24 cellular contexts compared by ENCODE assay signal in the genomic region with DNA sequence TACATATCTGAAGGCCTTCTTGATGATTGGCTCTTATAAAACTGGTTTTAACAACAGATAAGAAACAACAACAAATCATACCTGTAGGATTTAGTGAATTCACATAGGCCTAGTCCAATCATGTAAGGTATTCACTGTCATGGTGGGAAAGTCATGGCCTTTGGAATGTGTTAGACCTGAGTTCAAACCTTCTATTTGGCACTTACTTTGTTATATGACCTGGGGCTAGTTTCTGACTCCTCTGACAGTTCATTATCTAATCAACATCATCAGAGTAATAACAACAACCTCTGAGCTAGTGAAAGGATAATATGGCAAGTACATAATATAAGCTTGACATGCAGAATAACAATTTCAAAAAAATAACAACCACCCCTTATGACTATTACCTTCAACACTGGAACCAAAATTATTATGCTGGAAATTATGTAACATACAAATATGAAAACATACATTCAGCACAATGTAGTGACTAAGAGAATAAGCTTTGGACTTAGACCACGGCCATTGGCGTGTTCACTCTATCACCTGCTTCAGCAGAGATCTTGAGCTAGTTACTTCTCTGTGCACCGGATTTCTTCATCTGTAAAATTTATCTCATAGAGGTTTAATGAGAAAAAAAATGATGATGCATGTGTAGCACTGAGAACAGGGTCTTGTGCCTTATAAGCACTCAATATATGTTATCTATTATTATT.
DNase-seq lines count a peak whose midpoint lies in the region; ATAC-seq, FAIRE-seq and TF ChIP-seq lines count a peak whose summit lies in the region.
"Had no signal": no experiment of that assay in that cellular context is flagged by ENCODE, and none has a peak within 500 bp of the region (broad histone marks: within the 10 kb centered on the region; RNA-seq: fewer than 3 reads in every experiment).

No MANE protein-coding gene starts in this region.

- 39 to 83% (median 69%) methylated on average over 3 of the region's 3 CpGs for WGBS in small intestine, 3 donors

- FAIRE-seq in bronchial epithelial cell (lab: Jason Lieb, UNC): no peak
- FAIRE-seq in small intestine (lab: Jason Lieb, UNC): no peak
- FAIRE-seq: A549, D721Med, GM12892, H1 had no signal

- H3K4me1 ChIP-seq in foreskin keratinocyte: peaks cover 13% of the 10 kb centered on the region
- peaks cover 2% of the 10 kb centered on the region in 2 donors for H3K4me1 ChIP-seq in small intestine (ENCODE audit: control insufficient read depth in 2 of 2, insufficient read depth in 1 of 2, low read depth in 1 of 2, low read length in 1 of 2)
- H3K4me1 ChIP-seq: BE2C; BLaER1 treated with 17β-estradiol and CSF1 and Interleukin-3, amounts not matched to agents 10 nM and 100 nM had no signal

- ATAC-seq in foreskin keratinocyte: peak; percentile 19
- ATAC-seq in GM21786 (IDR thresholded peaks at IDR 0.05; ENCODE audit: unreplicated experiment): no peak
- ATAC-seq: A549 had no signal

- H3K27ac ChIP-seq in foreskin keratinocyte (no peak overlapping the region), small intestine (ENCODE audit: low read depth in 1 of 2, low read length in 1 of 2) (no peak overlapping the region)
- H3K27ac ChIP-seq: A549; BLaER1 treated with 17β-estradiol and CSF1 and Interleukin-3, amounts not matched to agents 10 nM and 100 nM; GM23248 had no signal

- H3K27me3 ChIP-seq in bronchial epithelial cell (ENCODE audit: control insufficient read depth, insufficient read depth, low read length) (no peaks in the 10 kb centered on the region), foreskin keratinocyte (no peaks in the 10 kb centered on the region), small intestine (ENCODE audit: control insufficient read depth in 2 of 2, insufficient read depth in 2 of 2, low read length in 2 of 2) (no peaks in the 10 kb centered on the region)
- H3K27me3 ChIP-seq: BE2C; BLaER1 treated with 17β-estradiol and CSF1 and Interleukin-3, amounts not matched to agents 10 nM and 100 nM had no signal

- no peak for TF ChIP-seq CTCF in bronchial epithelial cell (IDR thresholded peaks at IDR 0.05; ENCODE audit: insufficient read depth, low read length, severe bottlenecking)
- no peak for TF ChIP-seq CTCF in foreskin keratinocyte (conservative IDR thresholded peaks at IDR 0.05)

- H3K4me3 ChIP-seq in bronchial epithelial cell (ENCODE audit: low read depth, low read length): no peak overlapping the region
- H3K4me3 ChIP-seq in small intestine (ENCODE audit: low read depth in 1 of 2, low read length in 2 of 2): no peak overlapping the region
- H3K4me3 ChIP-seq: A549; BLaER1 treated with 17β-estradiol and CSF1 and Interleukin-3, amounts not matched to agents 10 nM and 100 nM; GM23248 had no signal

- DNase-seq in Daoy (ENCODE audit: low read depth) (peak; percentile 28), bronchial epithelial cell (ENCODE audit: low read depth) (peak; percentile 36), foreskin keratinocyte (peak; percentile 38 to 75), small intestine (peak; percentile 73), amygdala (lab: John Stamatoyannopoulos, UW) (no peak), NCI-H2196 treated with DMSO at 0.1 percent for 48 hours (lab: John Stamatoyannopoulos, UW; ENCODE audit: unreplicated experiment) (no peak)
- DNase-seq: 8988T; ACHN; AML-193; BE2C; CD4-positive, alpha-beta T cell; CD8-positive, alpha-beta memory T cell; DMS 273 treated with DMSO at 0.1 percent for 48 hours; DMS79; GF-D8; GM23248; H7; HCEC 1CT had no signal

- H3K36me3 ChIP-seq in bronchial epithelial cell (ENCODE audit: control insufficient read depth, insufficient read depth, low read length) (no peaks in the 10 kb centered on the region), small intestine (ENCODE audit: control insufficient read depth in 2 of 2, insufficient read depth in 2 of 2, low read length in 2 of 2) (no peaks in the 10 kb centered on the region)
- H3K36me3 ChIP-seq: BE2C; BLaER1 treated with 17β-estradiol and CSF1 and Interleukin-3, amounts not matched to agents 10 nM and 100 nM had no signal

- no peaks in the 10 kb centered on the region for H3K9me3 ChIP-seq in small intestine (ENCODE audit: control insufficient read depth, low read depth)
- H3K9me3 ChIP-seq: A549, BE2C had no signal

Comparison
In these comparisons a context has a peak if more than half of its experiments do, and no peak if none do; other contexts are left out.
1. DNase-seq: peak in Daoy (single experiment), bronchial epithelial cell (single experiment), foreskin keratinocyte (2 of 2) and small intestine (single experiment); none in amygdala (0 of 56) and NCI-H2196 treated with DMSO at 0.1 percent for 48 hours (single experiment).